Comparison of ENCODE assay signal across 9 cellular contexts in genomic region chr1:159187647-159188374, GRCh38. TPM values are rescaled to one million over a fixed set of nuclear protein-coding genes. Genes with fewer than 3 reads are reported as not detected.
DNase-seq lines count a peak whose midpoint lies in the region; ATAC-seq lines count a peak whose summit lies in the region.
"Had no signal": no experiment of that assay in that cellular context is flagged by ENCODE, and none has a peak within 500 bp of the region (broad histone marks: within the 10 kb centered on the region; RNA-seq: fewer than 3 reads in every experiment).

No MANE protein-coding gene starts in this region.

- peaks cover 24 to 38% (median 31%) of the 10 kb centered on the region in 11 experiments for H3K27me3 ChIP-seq in BLaER1 treated with 17β-estradiol and CSF1 and Interleukin-3, amounts not matched to agents 10 nM and 100 nM
- H3K27me3 ChIP-seq in HUES6 (ENCODE audit: control insufficient read depth, insufficient read depth, low read length) (peaks cover 30% of the 10 kb centered on the region; the same call in 1 of the 2 replicates), neuronal stem cell (ENCODE audit: control insufficient read depth in 3 of 3, insufficient read depth in 3 of 3, low read depth in 1 of 3, low read length in 3 of 3) (no peaks in the 10 kb centered on the region)

- no peak overlapping the region for H2BK120ac ChIP-seq in neuronal stem cell (ENCODE audit: low read depth, low read length)

- H4K91ac ChIP-seq in neuronal stem cell (ENCODE audit: low read depth, low read length, poor library complexity), result no peak overlapping the region

- intact Hi-C loops in Right ventricle myocardium superior (cut with DNase I), result no loop called here

- H3K18ac ChIP-seq in neuronal stem cell (ENCODE audit: low read length), result peak overlapping the region; percentile 41

- WGBS in neuronal stem cell (ENCODE audit: extremely low coverage in 2 of 2, insufficient read length in 2 of 2, insufficient replicate concordance in 1 of 2), 2 donors, result no CpG with 5 or more reads among the region's 14 CpGs

- no peak overlapping the region for H3K23ac ChIP-seq in neuronal stem cell (ENCODE audit: low read depth, low read length, poor library complexity)

- no peak overlapping the region for H3K27ac ChIP-seq in BLaER1 treated with 17β-estradiol and CSF1 and Interleukin-3, amounts not matched to agents 10 nM and 100 nM
- H3K27ac ChIP-seq in HUES6 (ENCODE audit: low read depth, low read length) (no peak overlapping the region), neuronal stem cell (replicated peaks; ENCODE audit: low read length) (peak overlapping the region; percentile 21)
- H3K27ac ChIP-seq: BLaER1 had no signal

- ATAC-seq in Right ventricle myocardium superior (ENCODE audit: poor library complexity) (peak; percentile 81), HG02884 (IDR thresholded peaks at IDR 0.05; ENCODE audit: unreplicated experiment) (no peak)

- H2AK5ac ChIP-seq in neuronal stem cell (ENCODE audit: low read depth, low read length), result no peak overlapping the region

- H3K36me3 ChIP-seq in BLaER1 treated with 17β-estradiol and CSF1 and Interleukin-3, amounts not matched to agents 10 nM and 100 nM, result no peaks in the 10 kb centered on the region
- H3K36me3 ChIP-seq in HUES6 (ENCODE audit: control insufficient read depth, insufficient read depth, low read length), result no peaks in the 10 kb centered on the region
- H3K36me3 ChIP-seq in neuronal stem cell (replicated peaks in 1 of 2; ENCODE audit: control insufficient read depth in 2 of 2, insufficient read depth in 2 of 2, low read length in 2 of 2), result no peaks in the 10 kb centered on the region
- H3K36me3 ChIP-seq: BLaER1 had no signal

- H2BK5ac ChIP-seq in neuronal stem cell (ENCODE audit: low read length), result no peak overlapping the region

- peak overlapping the region in 8 of 11 experiments; percentile 17 to 55 (median 34); a peak in 10 of 22 replicates for H3K4me2 ChIP-seq in BLaER1 treated with 17β-estradiol and CSF1 and Interleukin-3, amounts not matched to agents 10 nM and 100 nM
- H3K4me2 ChIP-seq in neuronal stem cell (ENCODE audit: insufficient read depth, low read length, poor library complexity, severe bottlenecking), result peak overlapping the region; percentile 76
- H3K4me2 ChIP-seq: BLaER1 had no signal

- H4K20me1 ChIP-seq in BLaER1 treated with 17β-estradiol and CSF1 and Interleukin-3, amounts not matched to agents 10 nM and 100 nM, result no peaks in the 10 kb centered on the region; a peak in 3 of 22 replicates
- H4K20me1 ChIP-seq: BLaER1 had no signal

- no peaks in the 10 kb centered on the region for H3K4me1 ChIP-seq in BLaER1 treated with 17β-estradiol and CSF1 and Interleukin-3, amounts not matched to agents 10 nM and 100 nM
- H3K4me1 ChIP-seq in HUES6 (ENCODE audit: control insufficient read depth, insufficient read depth, low read length) (peaks cover 8% of the 10 kb centered on the region), neuronal stem cell (ENCODE audit: control insufficient read depth in 2 of 2, insufficient read depth in 1 of 2, low read depth in 1 of 2, low read length in 2 of 2) (peaks cover 2 to 15% of the 10 kb centered on the region in 2 donors)
- H3K4me1 ChIP-seq: BLaER1 had no signal

- no peak overlapping the region for H3K4ac ChIP-seq in neuronal stem cell (ENCODE audit: low read length)

- H3K79me1 ChIP-seq in neuronal stem cell (ENCODE audit: low read depth, low read length), result no peaks in the 10 kb centered on the region

- no peaks in the 10 kb centered on the region for H3K9me3 ChIP-seq in BLaER1 treated with 17β-estradiol and CSF1 and Interleukin-3, amounts not matched to agents 10 nM and 100 nM (replicated peaks in 1 of 11)
- H3K9me3 ChIP-seq in HUES6 (ENCODE audit: control insufficient read depth, insufficient read depth, low read depth, low read length) (no peaks in the 10 kb centered on the region), neuronal stem cell (replicated peaks in 1 of 2; ENCODE audit: control insufficient read depth in 2 of 2, insufficient read depth in 1 of 2, low read depth in 1 of 2, low read length in 2 of 2) (no peaks in the 10 kb centered on the region)
- H3K9me3 ChIP-seq: BLaER1 had no signal

- no peak overlapping the region for H4K8ac ChIP-seq in neuronal stem cell (ENCODE audit: low read depth, low read length)

- no peak overlapping the region for H2BK12ac ChIP-seq in neuronal stem cell (ENCODE audit: low read length)

- H2AFZ ChIP-seq in neuronal stem cell (ENCODE audit: low read length), result peak overlapping the region; percentile 82

- H3K14ac ChIP-seq in neuronal stem cell (ENCODE audit: low read length), result no peak overlapping the region

- H2BK15ac ChIP-seq in neuronal stem cell (ENCODE audit: low read length), result no peak overlapping the region

- peak overlapping the region in 2 of 10 experiments; percentile 14 to 24; a peak in 2 of 20 replicates for H3K4me3 ChIP-seq in BLaER1 treated with 17β-estradiol and CSF1 and Interleukin-3, amounts not matched to agents 10 nM and 100 nM
- H3K4me3 ChIP-seq in HUES6 (ENCODE audit: low read depth, low read length) (peak overlapping the region; percentile 70), neuronal stem cell (ENCODE audit: low read length in 2 of 2) (peak overlapping the region; percentile 58 to 76)
- H3K4me3 ChIP-seq: BLaER1 had no signal

- DNase-seq in Right ventricle myocardium superior (no peak), neuronal stem cell (ENCODE audit: low spot score) (no peak), OCI-M1 (lab: John Stamatoyannopoulos, UW) (no peak), mesenteric fat pad (ENCODE audit: low spot score) (no peak), amniotic stem cell (lab: John Stamatoyannopoulos, UW) (no peak)

- no peak overlapping the region for H3K9ac ChIP-seq in BLaER1 treated with 17β-estradiol and CSF1 and Interleukin-3, amounts not matched to agents 10 nM and 100 nM
- H3K9ac ChIP-seq in HUES6 (ENCODE audit: low read length) (peak overlapping the region; percentile 24), neuronal stem cell (ENCODE audit: low read depth, low read length, poor library complexity) (peak overlapping the region; percentile 79)
- H3K9ac ChIP-seq: BLaER1 had no signal

RNA-seq across cellular contexts. Expression of gene CADM3, which starts 16.4 kb away (rescaled TPM):
- total RNA-seq in Right ventricle myocardium superior (5.3 TPM), mesenteric fat pad (6.5 TPM)
- 8.9 TPM for polyA plus RNA-seq in neuronal stem cell (2013, experiment 1 of 2)
- polyA plus RNA-seq in neuronal stem cell (2013, experiment 2 of 2), result 9.2 TPM

RNA-seq across cellular contexts. Expression of gene ACKR1, which starts 16.9 kb away (rescaled TPM):
- total RNA-seq in Right ventricle myocardium superior (8.1 TPM), mesenteric fat pad (94.7 TPM)
- 0.74 TPM for polyA plus RNA-seq in neuronal stem cell (2013, experiment 1 of 2)
- polyA plus RNA-seq in neuronal stem cell (2013, experiment 2 of 2), result 0.73 TPM

Comparison
In these comparisons a context has a peak if more than half of its experiments do, and no peak if none do; other contexts are left out.
1. H3K9ac ChIP-seq: peak in HUES6 (single experiment) and neuronal stem cell (single experiment); none in BLaER1 treated with 17β-estradiol and CSF1 and Interleukin-3, amounts not matched to agents 10 nM and 100 nM (0 of 11).
2. RNA of gene ACKR1, which starts 16.9 kb away (total RNA-seq): 94.7 TPM in mesenteric fat pad (single experiment); 8.1 TPM in Right ventricle myocardium superior (single experiment); every median in the first group is over 10 times any median in the second.